16 cellular contexts compared by ENCODE assay signal in genomic region chr10:97743169-97743945, GRCh38. TPM values are rescaled to one million over a fixed set of nuclear protein-coding genes. Genes with fewer than 3 reads are reported as not detected.
DNase-seq lines count a peak whose midpoint lies in the region; ATAC-seq and TF ChIP-seq lines count a peak whose summit lies in the region.
"Had no signal": no experiment of that assay in that cellular context is flagged by ENCODE, and none has a peak within 500 bp of the region (broad histone marks: within the 10 kb centered on the region; RNA-seq: fewer than 3 reads in every experiment).

No MANE protein-coding gene starts in this region.

- intact Hi-C loops in heart right ventricle (cut with DNase I): no loop called here
- intact Hi-C loops in Right ventricle myocardium inferior (cut with DNase I): no loop called here
- intact Hi-C loops in left ventricle myocardium superior (cut with micrococcal nuclease): no loop called here
- intact Hi-C loops in activated CD4-positive, alpha-beta T cell treated with anti-CD3 and anti-CD28 coated beads for 36 hours (cut with DNase I, micrococcal nuclease): no loop called here

- H3K4me3 Mint-ChIP-seq in type B pancreatic cell: no peak overlapping the region
- no peak overlapping the region for H3K4me3 Mint-ChIP-seq in activated CD4-positive, alpha-beta T cell treated with anti-CD3 and anti-CD28 coated beads for 36 hours
- H3K4me3 Mint-ChIP-seq: T-helper 1 cell treated with Interleukin-12 subunit alpha and Interleukin-12 subunit beta and Interleukin-4 antibody, amounts not matched to agents 30 μg/mL and 1 μg/mL, for 36 hours had no signal

- ATAC-seq in heart right ventricle: peak in 7 of 8 donors; percentile 26 to 45 (median 41)
- ATAC-seq in Right ventricle myocardium inferior: no peak
- ATAC-seq in left ventricle myocardium superior: peak; percentile 43
- no peak for ATAC-seq in activated CD4-positive, alpha-beta T cell treated with anti-CD3 and anti-CD28 coated beads for 36 hours

- POLR2A ChIA-PET in activated CD4-positive, alpha-beta T cell treated with anti-CD3 and anti-CD28 coated beads for 36 hours (lab: Charles Lee): no interaction called here

- CTCF ChIA-PET in activated CD4-positive, alpha-beta T cell treated with anti-CD3 and anti-CD28 coated beads for 36 hours (lab: Charles Lee): interaction anchor here (0.6 to 2.0 kb wide), 8 partner anchors 12 to 667 kb away, joined by 3 to 10 read pairs (median 4); no protein-coding TSS in a partner anchor

- H3K27ac ChIP-seq in heart right ventricle: peak overlapping the region in 2 of 10 donors; percentile 8 to 16

- no peaks in the 10 kb centered on the region for H3K9me3 ChIP-seq in heart right ventricle
- H3K9me3 ChIP-seq: MG63 had no signal

- no peaks in the 10 kb centered on the region for H3K27me3 Mint-ChIP-seq in type B pancreatic cell
- no peaks in the 10 kb centered on the region for H3K27me3 Mint-ChIP-seq in activated CD4-positive, alpha-beta T cell treated with anti-CD3 and anti-CD28 coated beads for 36 hours
- H3K27me3 Mint-ChIP-seq: CD4-positive, alpha-beta memory T cell had no signal

- WGBS in heart right ventricle, 2 donors: 49 to 50% methylated on average over 10 of the region's 10 CpGs

- H3K9me3 Mint-ChIP-seq in type B pancreatic cell: no peaks in the 10 kb centered on the region
- no peaks in the 10 kb centered on the region for H3K9me3 Mint-ChIP-seq in activated CD4-positive, alpha-beta T cell treated with anti-CD3 and anti-CD28 coated beads for 36 hours (ENCODE audit: low read depth)
- H3K9me3 Mint-ChIP-seq: CD4-positive, alpha-beta memory T cell; T-helper 1 cell treated with Interleukin-12 subunit alpha and Interleukin-12 subunit beta and Interleukin-4 antibody, amounts not matched to agents 30 μg/mL and 1 μg/mL, for 36 hours had no signal

- no peak overlapping the region for H3K4me3 ChIP-seq in heart right ventricle
- H3K4me3 ChIP-seq: MG63 had no signal

- peaks cover 0 to 98% (median 32%) of the 10 kb centered on the region in 9 donors for H3K36me3 ChIP-seq in heart right ventricle

- H3K27me3 ChIP-seq in heart right ventricle: no peaks in the 10 kb centered on the region
- H3K27me3 ChIP-seq: MG63 had no signal

- DNase-seq in heart right ventricle (no peak), Right ventricle myocardium inferior (ENCODE audit: missing footprints) (no peak), left ventricle myocardium superior (no peak), type B pancreatic cell (ENCODE audit: extremely low spot score, unreplicated experiment) (no peak), NCI-H510A treated with DMSO at 0.1 percent for 48 hours (lab: John Stamatoyannopoulos, UW) (no peak)
- DNase-seq in activated CD4-positive, alpha-beta T cell treated with anti-CD3 and anti-CD28 coated beads for 36 hours: no peak
- DNase-seq: ACHN; activated CD4-positive, CD25-positive, alpha-beta regulatory T cell; amniotic stem cell; CD4-positive, alpha-beta memory T cell; hippocampal formation; MG63; NCI-H446 treated with DMSO at 0.1 percent for 48 hours; stimulated activated naive CD4-positive, alpha-beta T cell treated with Interleukin-2 at 50 U/mL for 16 hours had no signal

- peak overlapping the region; percentile 54 for H3K27ac Mint-ChIP-seq in type B pancreatic cell
- no peak overlapping the region for H3K27ac Mint-ChIP-seq in activated CD4-positive, alpha-beta T cell treated with anti-CD3 and anti-CD28 coated beads for 36 hours
- H3K27ac Mint-ChIP-seq: T-helper 1 cell treated with Interleukin-12 subunit alpha and Interleukin-12 subunit beta and Interleukin-4 antibody, amounts not matched to agents 30 μg/mL and 1 μg/mL, for 36 hours had no signal

- peaks cover 15% of the 10 kb centered on the region for H3K4me1 Mint-ChIP-seq in type B pancreatic cell (ENCODE audit: unreplicated experiment)
- H3K4me1 Mint-ChIP-seq in activated CD4-positive, alpha-beta T cell treated with anti-CD3 and anti-CD28 coated beads for 36 hours: peaks cover 32% of the 10 kb centered on the region

- TF ChIP-seq CTCF in heart right ventricle (IDR thresholded peaks at IDR 0.05): no peak
- TF ChIP-seq CTCF in type B pancreatic cell (conservative IDR thresholded peaks at IDR 0.05): no peak

- H3K4me1 ChIP-seq in heart right ventricle: peaks cover 1 to 45% (median 18%) of the 10 kb centered on the region in 9 donors

- peaks cover 22% of the 10 kb centered on the region for H3K36me3 Mint-ChIP-seq in type B pancreatic cell
- H3K36me3 Mint-ChIP-seq in activated CD4-positive, alpha-beta T cell treated with anti-CD3 and anti-CD28 coated beads for 36 hours (ENCODE audit: low read depth): peaks cover 62% of the 10 kb centered on the region

RNA-seq across cellular contexts. Expression of gene ZFYVE27, which starts 6.4 kb away (rescaled TPM):
- total RNA-seq in heart right ventricle (10 to 100 TPM in 8 of 10 donors, 1 to 10 TPM in 2; 7.5 to 16.0 (median 11.8) TPM), Right ventricle myocardium inferior (11.7 TPM), left ventricle myocardium superior (13.7 TPM), type B pancreatic cell (ENCODE audit: low replicate concordance) (25.6 and 28.8 TPM in 2 replicates)
- polyA plus RNA-seq in heart right ventricle: 10 to 100 TPM; 10.2 to 17.6 TPM
- total RNA-seq in activated CD4-positive, alpha-beta T cell treated with anti-CD3 and anti-CD28 coated beads for 36 hours: 10 to 100 TPM; 20.2 to 22.6 TPM

RNA-seq across cellular contexts. Expression of gene SFRP5, which starts 28.4 kb away (rescaled TPM):
- 1 to 10 TPM in 4 of 10 donors, under 1 TPM in 4, not detected in 2; 0.19 to 4.3 (median 1.0) TPM for total RNA-seq in heart right ventricle
- polyA plus RNA-seq in heart right ventricle: 1 to 10 TPM in 1 of 2 donors, under 1 TPM in 1; 0.42 to 1.9 TPM
- total RNA-seq in Right ventricle myocardium inferior: 2.5 TPM
- total RNA-seq in left ventricle myocardium superior: 1.3 TPM
- total RNA-seq in type B pancreatic cell (ENCODE audit: low replicate concordance): 5.7 and 9.6 TPM in 2 replicates
- total RNA-seq in activated CD4-positive, alpha-beta T cell treated with anti-CD3 and anti-CD28 coated beads for 36 hours: not detected
- total RNA-seq: CD4-positive, alpha-beta memory T cell; kidney epithelial cell had no signal
- polyA plus RNA-seq: CD4-positive, alpha-beta memory T cell had no signal

RNA-seq across cellular contexts. Expression of gene MARVELD1, which starts 29.8 kb away (rescaled TPM):
- total RNA-seq in heart right ventricle (10 to 100 TPM in 1 of 10 donors, 1 to 10 TPM in 9; 2.8 to 10.2 (median 5.8) TPM), Right ventricle myocardium inferior (8.9 TPM), left ventricle myocardium superior (7.1 TPM), type B pancreatic cell (ENCODE audit: low replicate concordance) (16.8 and 43.7 TPM in 2 replicates)
- polyA plus RNA-seq in heart right ventricle: 10 to 100 TPM in 1 of 2 donors, 1 to 10 TPM in 1; 5.0 to 11.9 TPM
- 1 to 10 TPM; 1.8 to 1.9 TPM for total RNA-seq in activated CD4-positive, alpha-beta T cell treated with anti-CD3 and anti-CD28 coated beads for 36 hours

RNA-seq across cellular contexts. Expression of gene AVPI1, which starts 56.3 kb away (rescaled TPM):
- total RNA-seq in heart right ventricle (10 to 100 TPM in 3 of 10 donors, 1 to 10 TPM in 7; 6.5 to 12.9 (median 9.1) TPM), Right ventricle myocardium inferior (8.7 TPM), left ventricle myocardium superior (8.9 TPM), type B pancreatic cell (ENCODE audit: low replicate concordance) (7.8 and 16.2 TPM in 2 replicates)
- polyA plus RNA-seq in heart right ventricle: 10 to 100 TPM in 1 of 2 donors, 1 to 10 TPM in 1; 5.3 to 41.0 TPM
- 1 to 10 TPM; 2.1 to 2.2 TPM for total RNA-seq in activated CD4-positive, alpha-beta T cell treated with anti-CD3 and anti-CD28 coated beads for 36 hours

Comparison
In these comparisons a context has a peak if more than half of its experiments do, and no peak if none do; other contexts are left out.
1. ATAC-seq: peak in heart right ventricle (7 of 8) and left ventricle myocardium superior (single experiment); none in Right ventricle myocardium inferior (single experiment) and activated CD4-positive, alpha-beta T cell treated with anti-CD3 and anti-CD28 coated beads for 36 hours (single experiment).